Comparison of ENCODE assay signal across 31 cellular contexts in the genomic region with DNA sequence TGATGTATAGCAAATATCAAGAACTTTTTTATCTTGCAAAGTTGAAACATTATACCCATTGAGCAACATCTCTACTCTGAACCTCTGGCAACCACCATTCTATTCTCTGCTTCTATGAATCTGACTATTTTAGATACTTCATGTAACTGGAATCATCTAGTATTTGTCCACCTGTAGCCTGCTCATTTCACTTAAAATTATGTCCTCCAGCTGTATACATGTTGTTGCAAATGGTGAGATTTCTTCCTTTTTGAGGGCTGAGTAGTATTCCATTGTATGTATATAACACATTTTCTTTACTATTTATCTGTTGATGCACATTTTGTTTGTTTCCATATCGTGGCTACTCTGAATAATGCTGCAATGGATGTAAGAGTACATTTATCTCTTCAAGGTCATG.
"Had no signal": no experiment of that assay in that cellular context is flagged by ENCODE, and none has a peak within 500 bp of the region (broad histone marks: within the 10 kb centered on the region; RNA-seq: fewer than 3 reads in every experiment).

No MANE protein-coding gene starts in this region.

- ATAC-seq: activated CD4-positive, alpha-beta T cell treated with anti-CD3 and anti-CD28 coated beads for 36 hours; activated CD4-positive, CD25-positive, alpha-beta regulatory T cell treated with anti-CD3 and anti-CD28 coated beads, Interleukin-2, amount 50 U/mL, for 24 hours; activated CD8-positive, alpha-beta memory T cell treated with anti-CD3 and anti-CD28 coated beads, Interleukin-2, amount 10 ng/mL, durations not matched to agents 7 days and 5 days; activated CD8-positive, alpha-beta T cell treated with anti-CD3 and anti-CD28 coated beads, Interleukin-2, amount 10 ng/mL, durations not matched to agents 7 days and 5 days; activated naive CD8-positive, alpha-beta T cell treated with anti-CD3 and anti-CD28 coated beads, Interleukin-2, amount 50 U/mL, for 24 hours had no signal

- H3K27me3 ChIP-seq: ascending aorta, cardiac muscle cell, colonic mucosa had no signal

- H3K4me1 ChIP-seq: ascending aorta, colonic mucosa had no signal

- H3K27ac ChIP-seq: ascending aorta, cardiac muscle cell, colonic mucosa had no signal

- H3K4me3 ChIP-seq: ascending aorta, cardiac muscle cell, colonic mucosa had no signal

- H3K9me3 ChIP-seq: ascending aorta, colonic mucosa had no signal

- H3K36me3 ChIP-seq: ascending aorta, cardiac muscle cell, colonic mucosa had no signal

- DNase-seq: activated CD4-positive, alpha-beta memory T cell treated with anti-CD3 and anti-CD28 coated beads, Interleukin-2, amount 10 ng/mL, durations not matched to agents 7 days and 5 days; activated CD4-positive, alpha-beta T cell treated with anti-CD3 and anti-CD28 coated beads for 1 hour; activated CD4-positive, alpha-beta T cell treated with anti-CD3 and anti-CD28 coated beads for 36 hours; activated CD4-positive, alpha-beta T cell treated with anti-CD3 and anti-CD28 coated beads for 48 hours; activated CD4-positive, alpha-beta T cell treated with anti-CD3 and anti-CD28 coated beads, Interleukin-2, amount 10 ng/mL, durations not matched to agents 7 days and 5 days; activated CD4-positive, alpha-beta T cell treated with anti-CD3 and anti-CD28 coated beads, Interleukin-2, amount 50 U/mL, for 48 hours; activated CD4-positive, CD25-positive, alpha-beta regulatory T cell; activated CD8-positive, alpha-beta memory T cell treated with anti-CD3 and anti-CD28 coated beads for 24 hours; activated CD8-positive, alpha-beta memory T cell treated with anti-CD3 and anti-CD28 coated beads, Interleukin-2, amount 10 ng/mL, durations not matched to agents 7 days and 5 days; activated CD8-positive, alpha-beta memory T cell treated with anti-CD3 and anti-CD28 coated beads, Interleukin-2, amount 50 U/mL, for 48 hours; activated CD8-positive, alpha-beta T cell treated with anti-CD3 and anti-CD28 coated beads, Interleukin-2, amount 10 ng/mL, durations not matched to agents 7 days and 5 days; activated effector memory CD4-positive, alpha-beta T cell treated with Interleukin-2 at 50 U/mL for 16 hours; activated gamma-delta T cell; activated naive CD4-positive, alpha-beta T cell treated with anti-CD3 and anti-CD28 coated beads, Interleukin-2, amount 10 ng/mL, durations not matched to agents 7 days and 5 days; activated naive CD4-positive, alpha-beta T cell treated with Interleukin-2 at 50 U/mL for 16 hours; activated naive CD8-positive, alpha-beta T cell treated with anti-CD3 and anti-CD28 coated beads, Interleukin-2, amount 10 ng/mL, durations not matched to agents 7 days and 5 days; activated naive CD8-positive, alpha-beta T cell treated with anti-CD3 and anti-CD28 coated beads, Interleukin-2, amount 50 U/mL, for 24 hours; activated T-cell treated with anti-CD3 and anti-CD28 coated beads, Interleukin-2, amount 50 U/mL, for 24 hours; activated T-cell treated with anti-CD3 and anti-CD28 coated beads, Interleukin-2, amount 50 U/mL, for 48 hours; amygdala; anterior cingulate cortex; caudate nucleus; cerebellar nuclear complex; colonic mucosa; T-helper 2 cell; T-helper 9 cell had no signal

- FAIRE-seq: bronchial epithelial cell, TTC549 had no signal
